ENCODE assay signal across 35 cellular contexts in the genomic region with DNA sequence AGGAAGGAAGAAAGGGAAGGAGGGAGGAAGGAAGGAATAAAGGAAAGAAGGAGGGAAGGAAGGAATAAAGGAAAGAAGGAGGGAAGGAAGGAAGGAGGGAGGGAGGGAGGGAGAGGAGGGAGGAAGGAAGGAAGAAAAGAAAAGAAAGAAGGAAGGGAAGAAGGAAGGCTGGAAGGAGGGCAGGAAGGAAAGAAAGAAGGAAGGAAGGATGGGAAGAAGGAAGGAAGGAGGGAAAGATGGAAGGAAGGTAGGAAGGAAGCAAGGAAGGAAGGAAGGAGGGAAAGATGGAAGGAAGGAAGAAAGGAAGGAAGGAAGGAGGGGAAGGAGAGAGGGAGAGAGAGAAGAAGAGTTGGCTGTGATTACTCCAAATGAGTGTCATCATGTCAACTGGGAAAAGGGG.
"Had no signal": no experiment of that assay in that cellular context is flagged by ENCODE, and none has a peak within 500 bp of the region (broad histone marks: within the 10 kb centered on the region; RNA-seq: fewer than 3 reads in every experiment).

No MANE protein-coding gene starts in this region.

- H3K4me3 ChIP-seq: MG63 had no signal

- DNase-seq: Karpas-422, Kasumi-1, MG63, MM.1S, MV-4-11, NCI-H1048, NCI-H1092, NCI-H1092 treated with DMSO at 0.1 percent for 48 hours, NCI-H1105, NCI-H1105 treated with DMSO at 0.1 percent for 48 hours, NCI-H1417, NCI-H1417 treated with DMSO at 0.1 percent for 48 hours, NCI-H1436, NCI-H1436 treated with DMSO at 0.1 percent for 48 hours, NCI-H146, NCI-H1694 treated with DMSO at 0.1 percent for 48 hours, NCI-H187, NCI-H187 treated with DMSO at 0.1 percent for 48 hours, NCI-H1930, NCI-H2029, NCI-H2029 treated with DMSO at 0.1 percent for 48 hours, NCI-H2081, NCI-H2081 treated with DMSO at 0.1 percent for 48 hours, NCI-H2107, NCI-H2171, NCI-H2171 treated with DMSO at 0.1 percent for 48 hours, NCI-H2227 treated with DMSO at 0.1 percent for 48 hours, NCI-H226, NCI-H345, NCI-H446, NCI-H446 treated with DMSO at 0.1 percent for 48 hours, NCI-H510A, NCI-H510A treated with DMSO at 0.1 percent for 48 hours, NCI-H524 had no signal

- H3K4me2 ChIP-seq: KMS-11 had no signal

- H3K27ac ChIP-seq: KMS-11 had no signal

- H3K9ac ChIP-seq: KMS-11 had no signal

- H3K36me3 ChIP-seq: MG63 had no signal

- H3K27me3 ChIP-seq: MG63 had no signal

- H3K9me3 ChIP-seq: MG63 had no signal
